ENCODE assay signal across 15 cellular contexts in genomic region chr16:12484426-12484825, GRCh38.
DNase-seq lines count a peak whose midpoint lies in the region; ATAC-seq and TF ChIP-seq lines count a peak whose summit lies in the region.
"Had no signal": no experiment of that assay in that cellular context is flagged by ENCODE, and none has a peak within 500 bp of the region (broad histone marks: within the 10 kb centered on the region; RNA-seq: fewer than 3 reads in every experiment).

No MANE protein-coding gene starts in this region.

- peaks cover 7% of the 10 kb centered on the region for H3K4me1 Mint-ChIP-seq in activated T-cell treated with anti-CD3 and anti-CD28 coated beads, Interleukin-2, amount 50 U/mL, for 72 hours (ENCODE audit: low read depth)
- peaks cover 42% of the 10 kb centered on the region for H3K4me1 Mint-ChIP-seq in dendritic cell treated with granulocyte-macrophage colony-stimulating factor and Interleukin-4, amounts not matched to agents 40 ng/mL and 50 ng/mL, for 4 days (ENCODE audit: low read depth)
- H3K4me1 Mint-ChIP-seq in naive B cell, result peaks cover 18 to 29% (median 24%) of the 10 kb centered on the region in 3 donors
- H3K4me1 Mint-ChIP-seq: GM23338 had no signal

- no peak overlapping the region for H3K4me3 Mint-ChIP-seq in activated T-cell treated with anti-CD3 and anti-CD28 coated beads, Interleukin-2, amount 50 U/mL, for 72 hours
- H3K4me3 Mint-ChIP-seq in dendritic cell treated with granulocyte-macrophage colony-stimulating factor and Interleukin-4, amounts not matched to agents 40 ng/mL and 50 ng/mL, for 4 days, result no peak overlapping the region
- H3K4me3 Mint-ChIP-seq in naive B cell, result peak overlapping the region in 1 of 8 donors; percentile 30
- H3K4me3 Mint-ChIP-seq: GM23338 had no signal

- H3K4me3 ChIP-seq in transverse colon, result no peak overlapping the region
- H3K4me3 ChIP-seq: BLaER1, GM12878, GM23338 had no signal

- no peaks in the 10 kb centered on the region for H3K9me3 Mint-ChIP-seq in activated T-cell treated with anti-CD3 and anti-CD28 coated beads, Interleukin-2, amount 50 U/mL, for 72 hours
- no peaks in the 10 kb centered on the region for H3K9me3 Mint-ChIP-seq in dendritic cell treated with granulocyte-macrophage colony-stimulating factor and Interleukin-4, amounts not matched to agents 40 ng/mL and 50 ng/mL, for 4 days
- no peaks in the 10 kb centered on the region for H3K9me3 Mint-ChIP-seq in naive B cell
- H3K9me3 Mint-ChIP-seq: GM23338 had no signal

- no peak for ATAC-seq in activated T-cell treated with anti-CD3 and anti-CD28 coated beads, Interleukin-2, amount 50 U/mL, for 72 hours (replicated peaks in 1 of 2)
- ATAC-seq in naive B cell (ENCODE audit: low read depth in 2 of 2), result no peak
- ATAC-seq: GM12878, GM23338 had no signal

- no peak for TF ChIP-seq EP300 in transverse colon (IDR thresholded peaks at IDR 0.05; ENCODE audit: low read depth)

- intact Hi-C loops in dendritic cell treated with granulocyte-macrophage colony-stimulating factor and Interleukin-4, amounts not matched to agents 40 ng/mL and 50 ng/mL, for 4 days (cut with micrococcal nuclease), result no loop called here
- intact Hi-C loops in transverse colon (cut with DNase I; ENCODE audit: low total_unique reads), result no loop called here

- 79% methylated on average over 3 of the region's 3 CpGs; no CpG with 5 or more reads in 1 of the 2 donors for WGBS in transverse colon (ENCODE audit: low coverage in 1 of 2), 2 donors

- in situ Hi-C loops in transverse colon (cut with MboI; ENCODE audit: low pct_ligation_motif_present in 1 of 4, low pct_unique_long_range_greater_than_20kb in 1 of 4, low sequenced_read_pairs in 3 of 4), result no loop called here

- H3K36me3 Mint-ChIP-seq in activated T-cell treated with anti-CD3 and anti-CD28 coated beads, Interleukin-2, amount 50 U/mL, for 72 hours (ENCODE audit: insufficient read depth in 2 of 2), result no peaks in the 10 kb centered on the region
- H3K36me3 Mint-ChIP-seq in dendritic cell treated with granulocyte-macrophage colony-stimulating factor and Interleukin-4, amounts not matched to agents 40 ng/mL and 50 ng/mL, for 4 days (ENCODE audit: low read depth), result peaks cover 92% of the 10 kb centered on the region
- H3K36me3 Mint-ChIP-seq in naive B cell, result peaks cover 19 to 24% of the 10 kb centered on the region in 2 donors

- no peaks in the 10 kb centered on the region for H3K9me3 ChIP-seq in transverse colon
- H3K9me3 ChIP-seq: BLaER1 had no signal

- H3K27ac ChIP-seq in transverse colon, result no peak overlapping the region
- H3K27ac ChIP-seq: 22Rv1, BLaER1 had no signal

- H3K27ac Mint-ChIP-seq in activated T-cell treated with anti-CD3 and anti-CD28 coated beads, Interleukin-2, amount 50 U/mL, for 72 hours, result peak overlapping the region; percentile 21
- peak overlapping the region; percentile 0 for H3K27ac Mint-ChIP-seq in dendritic cell treated with granulocyte-macrophage colony-stimulating factor and Interleukin-4, amounts not matched to agents 40 ng/mL and 50 ng/mL, for 4 days
- peak overlapping the region in 4 of 6 donors; percentile 10 to 82 (median 40) for H3K27ac Mint-ChIP-seq in naive B cell
- H3K27ac Mint-ChIP-seq: GM23338 had no signal

- no peaks in the 10 kb centered on the region for H3K27me3 ChIP-seq in transverse colon
- H3K27me3 ChIP-seq: BLaER1 had no signal

- TF ChIP-seq CTCF in transverse colon (IDR thresholded peaks at IDR 0.05), result no peak

- no peaks in the 10 kb centered on the region for H3K36me3 ChIP-seq in transverse colon

- no peak for TF ChIP-seq POLR2A in transverse colon (IDR thresholded peaks at IDR 0.05)

- H3K4me1 ChIP-seq in transverse colon, result no peaks in the 10 kb centered on the region

- H3K27me3 Mint-ChIP-seq in activated T-cell treated with anti-CD3 and anti-CD28 coated beads, Interleukin-2, amount 50 U/mL, for 72 hours (ENCODE audit: low read depth), result no peaks in the 10 kb centered on the region
- H3K27me3 Mint-ChIP-seq in dendritic cell treated with granulocyte-macrophage colony-stimulating factor and Interleukin-4, amounts not matched to agents 40 ng/mL and 50 ng/mL, for 4 days, result no peaks in the 10 kb centered on the region
- H3K27me3 Mint-ChIP-seq in naive B cell, result no peaks in the 10 kb centered on the region

- DNase-seq in activated T-cell treated with anti-CD3 and anti-CD28 coated beads, Interleukin-2, amount 50 U/mL, for 72 hours, result no peak
- DNase-seq in activated T-cell treated with anti-CD3 and anti-CD28 coated beads for 4 hours (no peak), naive B cell (no peak), transverse colon (peak; percentile 24), NOMO-1 treated with DMSO at 0.1 percent for 48 hours (lab: John Stamatoyannopoulos, UW; ENCODE audit: unreplicated experiment) (no peak), middle frontal gyrus (ENCODE audit: extremely low spot score, low spot score) (no peak)
- no peak for DNase-seq in activated CD8-positive, alpha-beta memory T cell treated with anti-CD3 and anti-CD28 coated beads for 24 hours
- DNase-seq: Calu3, DMS 273 treated with DMSO at 0.1 percent for 48 hours, H7 had no signal
